ENCODE assay signal across 9 cellular contexts in genomic region chr6:41547799-41548097, GRCh38. TPM values are rescaled to one million over a fixed set of nuclear protein-coding genes. Genes with fewer than 3 reads are reported as not detected.
DNase-seq lines count a peak whose midpoint lies in the region; ATAC-seq, FAIRE-seq and TF ChIP-seq lines count a peak whose summit lies in the region.
"Had no signal": no experiment of that assay in that cellular context is flagged by ENCODE, and none has a peak within 500 bp of the region (broad histone marks: within the 10 kb centered on the region; RNA-seq: fewer than 3 reads in every experiment).

No MANE protein-coding gene starts in this region.

- POLR2A ChIA-PET in CD8-positive, alpha-beta memory T cell (lab: Charles Lee), result no interaction called here

- peak overlapping the region; percentile 91 to 97 (median 95) for H3K4me3 Mint-ChIP-seq in CD8-positive, alpha-beta memory T cell

- peaks cover 42% of the 10 kb centered on the region for H3K4me1 ChIP-seq in CD8-positive, alpha-beta memory T cell (ENCODE audit: insufficient read depth, low read length)
- H3K4me1 ChIP-seq in RWPE2 (ENCODE audit: insufficient read depth, poor library complexity, severe bottlenecking) (no peaks in the 10 kb centered on the region), pancreas (peaks cover 9 to 23% (median 16%) of the 10 kb centered on the region in 3 donors)

- TF ChIP-seq CTCF in RWPE2 (IDR thresholded peaks at IDR 0.05; ENCODE audit: poor library complexity, severe bottlenecking), result no peak
- no peak for TF ChIP-seq CTCF in fibroblast of mammary gland (conservative IDR thresholded peaks at IDR 0.05; ENCODE audit: control insufficient read depth, insufficient read depth, low read depth, low read length)
- TF ChIP-seq CTCF in pancreas (IDR thresholded peaks at IDR 0.05), result no peak

- H3K27ac Mint-ChIP-seq in CD8-positive, alpha-beta memory T cell, result peak overlapping the region in 6 of 8 donors; percentile 57 to 90 (median 79)

- H3K4me1 Mint-ChIP-seq in CD8-positive, alpha-beta memory T cell, result peaks cover 25 to 37% (median 37%) of the 10 kb centered on the region in 3 donors

- H3K27ac ChIP-seq in CD8-positive, alpha-beta memory T cell (ENCODE audit: low read depth, low read length), result no peak overlapping the region
- no peak overlapping the region for H3K27ac ChIP-seq in RWPE2 (ENCODE audit: poor library complexity, severe bottlenecking)
- peak overlapping the region; percentile 3 to 73 (median 68) for H3K27ac ChIP-seq in pancreas

- ATAC-seq in RWPE2 (ENCODE audit: low read depth), result no peak
- peak; percentile 10 to 20 (median 12) for ATAC-seq in pancreas
- no peak for ATAC-seq in HG03439 (IDR thresholded peaks at IDR 0.05; ENCODE audit: unreplicated experiment)
- no peak for ATAC-seq in HG02642 (IDR thresholded peaks at IDR 0.05; ENCODE audit: poor library complexity, unreplicated experiment)

- CTCF ChIA-PET in CD8-positive, alpha-beta memory T cell (lab: Charles Lee), result interaction anchor here (1.3 kb wide), 2 partner anchors 16 to 39 kb away, joined by 3 read pairs; no protein-coding TSS in a partner anchor

- no peaks in the 10 kb centered on the region for H3K36me3 ChIP-seq in CD8-positive, alpha-beta memory T cell (ENCODE audit: insufficient read depth, low read length)
- H3K36me3 ChIP-seq in RWPE2 (ENCODE audit: low read depth), result peaks cover 3% of the 10 kb centered on the region; the same call in 1 of the 2 replicates
- H3K36me3 ChIP-seq in pancreas, result no peaks in the 10 kb centered on the region

- WGBS in pancreas, 2 donors, result 1% methylated on average over 13 to 21 of the region's 21 CpGs

- peaks cover 23% of the 10 kb centered on the region for H3K27me3 ChIP-seq in CD8-positive, alpha-beta memory T cell (ENCODE audit: insufficient read depth, low read length, poor library complexity, severe bottlenecking)
- no peaks in the 10 kb centered on the region for H3K27me3 ChIP-seq in RWPE2 (ENCODE audit: insufficient read depth, poor library complexity, severe bottlenecking)
- H3K27me3 ChIP-seq in pancreas, result no peaks in the 10 kb centered on the region

- H3K27me3 Mint-ChIP-seq in CD8-positive, alpha-beta memory T cell, result peaks cover 5 to 10% of the 10 kb centered on the region in 2 donors

- intact Hi-C loops in pancreas (cut with DNase I), result no loop called here

- peaks cover 3 to 10% (median 5%) of the 10 kb centered on the region in 3 donors for H3K36me3 Mint-ChIP-seq in CD8-positive, alpha-beta memory T cell

- FAIRE-seq in pancreas (lab: Jason Lieb, UNC), result no peak
- FAIRE-seq: RCC 7860 had no signal

- H3K9me3 ChIP-seq in CD8-positive, alpha-beta memory T cell (ENCODE audit: low read length), result no peaks in the 10 kb centered on the region
- H3K9me3 ChIP-seq in RWPE2 (ENCODE audit: severe bottlenecking) (no peaks in the 10 kb centered on the region), pancreas (no peaks in the 10 kb centered on the region)

- no peak for DNase-seq in CD8-positive, alpha-beta memory T cell
- DNase-seq in RWPE2 (ENCODE audit: low spot score) (no peak), fibroblast of mammary gland (ENCODE audit: low read depth) (no peak), pancreas (peak in 1 of 6 donors; percentile 45), mucosa of gallbladder (ENCODE audit: low spot score) (no peak), NCI-H226 (no peak)

- H3K9me3 Mint-ChIP-seq in CD8-positive, alpha-beta memory T cell, result no peaks in the 10 kb centered on the region

- peak overlapping the region; percentile 79 for H3K4me3 ChIP-seq in CD8-positive, alpha-beta memory T cell (ENCODE audit: low read length)
- peak overlapping the region; percentile 99 for H3K4me3 ChIP-seq in RWPE2 (ENCODE audit: severe bottlenecking)
- H3K4me3 ChIP-seq in fibroblast of mammary gland (ENCODE audit: control insufficient read depth, low read depth, low read length), result peak overlapping the region; percentile 72
- H3K4me3 ChIP-seq in pancreas, result peak overlapping the region; percentile 74 to 91 (median 86)

RNA-seq across cellular contexts. Expression of gene FOXP4, which starts 1.6 kb away (rescaled TPM):
- total RNA-seq in CD8-positive, alpha-beta memory T cell, result 10 to 100 TPM; 22.2 to 22.3 TPM
- 1.6 TPM for polyA plus RNA-seq in CD8-positive, alpha-beta memory T cell
- total RNA-seq in pancreas (10 to 100 TPM; 23.1 to 28.3 (median 25.3) TPM), mucosa of gallbladder (66.5 TPM)
- 10 to 100 TPM; 27.4 to 29.3 TPM for polyA plus RNA-seq in pancreas

Comparison
In these comparisons a context has a peak if more than half of its experiments do, and no peak if none do; other contexts are left out.
1. H3K27ac ChIP-seq: peak in pancreas (4 of 4); none in CD8-positive, alpha-beta memory T cell (single experiment) and RWPE2 (single experiment).
2. ATAC-seq: peak in pancreas (4 of 4); none in RWPE2 (single experiment), HG03439 (single experiment) and HG02642 (single experiment).
3. Peak in every context shown above with its lines, with median percentiles within 50 percentile points of each other: H3K4me3 ChIP-seq.